ENCODE assay signal across 1 cellular context in genomic region chr1:158728510-158729225, GRCh38.
A peak's percentile ranks its signal among the peaks of the same experiment; 100 is the strongest.
TF ChIP-seq lines count a peak whose summit lies in the region.

No MANE protein-coding gene starts in this region.

TF ChIP-seq in K562, 482 proteins besides CTCF, POLR2A, EP300 and RAD21 (continued from another document):
- no peak for TF ChIP-seq TSHZ1 (CRISPR knock-in tag; IDR thresholded peaks at IDR 0.05)
- peak; percentile 71 for TF ChIP-seq MEIS2 (IDR thresholded peaks at IDR 0.05; ENCODE audit: partially characterized antibody)
- no peak for TF ChIP-seq COPS2 (conservative IDR thresholded peaks at IDR 0.05)
- peak; percentile 71; the same call in 1 of the 2 replicates for TF ChIP-seq BCOR (IDR thresholded peaks at IDR 0.05)
- TF ChIP-seq ARID1B (IDR thresholded peaks at IDR 0.05): peak; percentile 69
- peak; percentile 21; the same call in 1 of the 2 replicates for TF ChIP-seq ATF7 (IDR thresholded peaks at IDR 0.05)
- TF ChIP-seq SMARCA5 (IDR thresholded peaks at IDR 0.05): peak; percentile 28; the same call in 1 of the 2 replicates
